8 cellular contexts compared by ENCODE assay signal in the genomic region with DNA sequence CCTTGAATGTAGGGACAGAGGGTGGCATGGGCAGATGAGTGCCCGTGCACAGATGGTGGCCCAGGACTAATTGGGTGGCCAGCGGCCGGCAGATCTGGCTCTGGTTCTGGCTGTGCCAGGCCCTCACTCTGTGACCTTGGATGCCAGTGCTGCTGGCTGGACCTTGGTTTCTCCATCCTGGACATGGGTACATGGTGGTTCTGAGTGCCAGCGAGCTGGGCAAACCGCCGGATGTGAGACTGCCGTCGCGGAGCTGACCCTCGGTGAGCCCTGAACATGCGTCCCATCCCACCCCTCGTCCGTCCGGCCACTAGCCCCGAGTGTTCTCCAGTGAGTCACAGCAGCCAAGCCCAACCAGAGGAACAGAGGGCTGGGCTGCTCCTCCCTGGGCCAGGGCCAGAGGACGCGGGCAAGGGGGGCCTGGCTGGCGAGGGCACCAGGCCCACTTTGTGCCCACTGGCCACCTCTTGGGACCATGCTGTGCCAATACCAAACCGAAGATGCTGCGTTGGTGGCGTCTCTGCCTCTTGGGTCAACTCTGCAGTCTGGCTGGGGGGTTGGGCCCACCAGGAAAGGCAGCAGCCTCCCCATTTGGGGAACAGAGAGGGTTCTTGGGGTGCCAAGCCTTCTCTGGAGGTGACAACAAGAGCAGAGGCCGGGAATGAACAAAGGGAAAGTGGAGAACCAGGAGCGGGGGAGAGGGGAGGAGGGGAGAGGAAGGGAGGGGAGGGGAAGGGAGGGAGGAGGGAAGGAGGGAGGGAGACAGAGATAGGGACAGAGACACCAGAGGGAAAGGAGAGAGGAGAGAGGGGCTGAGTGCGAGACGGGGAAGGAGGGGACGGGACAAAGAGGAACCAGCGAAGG. TPM values are rescaled to one million over a fixed set of nuclear protein-coding genes. Genes with fewer than 3 reads are reported as not detected.
DNase-seq lines count a peak whose midpoint lies in the region; ATAC-seq, FAIRE-seq and TF ChIP-seq lines count a peak whose summit lies in the region.

No MANE protein-coding gene starts in this region.

- no peaks in the 10 kb centered on the region for H3K27me3 Mint-ChIP-seq in activated CD8-positive, alpha-beta T cell treated with anti-CD3 and anti-CD28 coated beads for 36 hours

- H3K4me1 ChIP-seq in DND-41 (ENCODE audit: insufficient read depth, low read length) (no peaks in the 10 kb centered on the region), uterus (peaks cover 0 to 12% of the 10 kb centered on the region in 2 donors), small intestine (ENCODE audit: control insufficient read depth in 2 of 2, insufficient read depth in 1 of 2, low read depth in 1 of 2, low read length in 1 of 2) (no peaks in the 10 kb centered on the region)

- TF ChIP-seq CTCF in DND-41 (IDR thresholded peaks at IDR 0.05; ENCODE audit: borderline replicate concordance, extremely low read depth, low read length, poor library complexity, severe bottlenecking), result no peak
- no peak for TF ChIP-seq CTCF in epithelial cell of esophagus (IDR thresholded peaks at IDR 0.05; ENCODE audit: insufficient read depth, low read depth, low read length, missing control alignments)
- peak in 1 of 4 experiments; percentile 4 for TF ChIP-seq CTCF in uterus (IDR thresholded peaks at IDR 0.05)
- no peak for TF ChIP-seq CTCF in activated CD8-positive, alpha-beta T cell treated with anti-CD3 and anti-CD28 coated beads for 36 hours (IDR thresholded peaks at IDR 0.05)

- H3K27ac Mint-ChIP-seq in activated CD8-positive, alpha-beta T cell treated with anti-CD3 and anti-CD28 coated beads for 36 hours, result no peak overlapping the region

- H4K20me1 ChIP-seq in DND-41 (ENCODE audit: insufficient read depth, low read length), result peaks cover 8% of the 10 kb centered on the region

- H3K36me3 ChIP-seq in DND-41 (ENCODE audit: insufficient read depth, low read length) (no peaks in the 10 kb centered on the region), uterus (no peaks in the 10 kb centered on the region), small intestine (ENCODE audit: control insufficient read depth in 2 of 2, insufficient read depth in 2 of 2, low read length in 2 of 2) (no peaks in the 10 kb centered on the region)

- H3K4me3 ChIP-seq in DND-41 (ENCODE audit: low read depth in 1 of 2, low read length in 2 of 2) (no peak overlapping the region), epithelial cell of esophagus (ENCODE audit: low read length) (no peak overlapping the region), uterus (peak overlapping the region; percentile 26 to 31), small intestine (ENCODE audit: low read depth in 1 of 2, low read length in 2 of 2) (no peak overlapping the region)

- peak; percentile 9 to 33 for TF ChIP-seq POLR2A in uterus (IDR thresholded peaks at IDR 0.05)

- peak; percentile 56; the same call in 1 of the 3 replicates for ATAC-seq in DND-41 (ENCODE audit: insufficient read depth, low read depth)
- ATAC-seq in activated CD8-positive, alpha-beta T cell treated with anti-CD3 and anti-CD28 coated beads for 36 hours, result no peak
- ATAC-seq in HG02759 (IDR thresholded peaks at IDR 0.05; ENCODE audit: unreplicated experiment), result no peak

- peaks cover 20% of the 10 kb centered on the region for H3K4me1 Mint-ChIP-seq in activated CD8-positive, alpha-beta T cell treated with anti-CD3 and anti-CD28 coated beads for 36 hours (ENCODE audit: low read depth)

- CTCF ChIA-PET in activated CD8-positive, alpha-beta T cell treated with anti-CD3 and anti-CD28 coated beads for 36 hours (lab: Charles Lee), result no interaction called here

- H3K36me3 Mint-ChIP-seq in activated CD8-positive, alpha-beta T cell treated with anti-CD3 and anti-CD28 coated beads for 36 hours (ENCODE audit: low read depth), result peaks cover 2% of the 10 kb centered on the region

- H3K9me3 ChIP-seq in DND-41 (ENCODE audit: insufficient read depth, low read length, severe bottlenecking), result no peaks in the 10 kb centered on the region
- H3K9me3 ChIP-seq in uterus, result no peaks in the 10 kb centered on the region
- H3K9me3 ChIP-seq in small intestine (ENCODE audit: control insufficient read depth, low read depth), result no peaks in the 10 kb centered on the region

- FAIRE-seq in small intestine (lab: Jason Lieb, UNC), result no peak

- H3K27me3 ChIP-seq in DND-41 (ENCODE audit: insufficient read depth, low read length, poor library complexity) (no peaks in the 10 kb centered on the region), uterus (no peaks in the 10 kb centered on the region), small intestine (ENCODE audit: control insufficient read depth in 2 of 2, insufficient read depth in 2 of 2, low read length in 2 of 2) (no peaks in the 10 kb centered on the region)

- no peak overlapping the region for H3K4me2 ChIP-seq in DND-41 (ENCODE audit: insufficient read depth, low read length)

- intact Hi-C loops in uterus (cut with DNase I; ENCODE audit: low total_unique reads), result no loop called here
- intact Hi-C loops in activated CD8-positive, alpha-beta T cell treated with anti-CD3 and anti-CD28 coated beads for 36 hours (cut with micrococcal nuclease), result no loop called here

- no peak overlapping the region for H2AFZ ChIP-seq in DND-41 (ENCODE audit: low read depth, low read length)

- H3K79me2 ChIP-seq in DND-41 (ENCODE audit: insufficient read depth, low read length), result no peaks in the 10 kb centered on the region

- DNase-seq in DND-41 (peak; percentile 18), NCI-H774 (lab: John Stamatoyannopoulos, UW) (peak; percentile 17), epithelial cell of esophagus (ENCODE audit: low read depth) (peak; percentile 81), middle frontal gyrus (ENCODE audit: extremely low spot score, low spot score) (peak; percentile 15), uterus (peak; percentile 87 to 91), small intestine (no peak)
- DNase-seq in activated CD8-positive, alpha-beta T cell treated with anti-CD3 and anti-CD28 coated beads for 36 hours, result no peak

- no peak overlapping the region for H3K9ac ChIP-seq in DND-41 (ENCODE audit: low read depth, low read length)

- no peak overlapping the region for H3K27ac ChIP-seq in DND-41 (ENCODE audit: low read length)
- peak overlapping the region; percentile 87 to 93 for H3K27ac ChIP-seq in uterus
- H3K27ac ChIP-seq in small intestine (ENCODE audit: low read depth in 1 of 2, low read length in 1 of 2), result peak overlapping the region in 1 of 2 donors; percentile 82

- WGBS in small intestine, 3 donors, result 30 to 40% (median 35%) methylated on average over 27 of the region's 27 CpGs

- POLR2A ChIA-PET in activated CD8-positive, alpha-beta T cell treated with anti-CD3 and anti-CD28 coated beads for 36 hours (lab: Charles Lee), result interaction anchor here (1.8 kb wide), 1 partner anchor 11 kb away, joined by 11 read pairs; the partner anchor contains the start of gene LSP1

- H3K9me3 Mint-ChIP-seq in activated CD8-positive, alpha-beta T cell treated with anti-CD3 and anti-CD28 coated beads for 36 hours, result no peaks in the 10 kb centered on the region

- H3K4me3 Mint-ChIP-seq in activated CD8-positive, alpha-beta T cell treated with anti-CD3 and anti-CD28 coated beads for 36 hours, result no peak overlapping the region

RNA-seq across cellular contexts. Expression of gene LSP1, which starts 10.7 kb away (rescaled TPM):
- total RNA-seq in uterus, result 100 to 1,000 TPM in 1 of 4 donors, 10 to 100 TPM in 3; 11.2 to 112 (median 25.1) TPM
- 100 to 1,000 TPM; 247 to 251 TPM for total RNA-seq in activated CD8-positive, alpha-beta T cell treated with anti-CD3 and anti-CD28 coated beads for 36 hours
- polyA plus RNA-seq in small intestine, result 10 to 100 TPM in 2 of 3 donors, 1 to 10 TPM in 1; 4.5 to 45.1 (median 27.1) TPM

RNA-seq across cellular contexts. Expression of gene TNNI2, which starts 24.8 kb away (rescaled TPM):
- 1 to 10 TPM in 1 of 4 donors, under 1 TPM in 1, not detected in 2; 0.95 to 1.5 TPM for total RNA-seq in uterus
- under 1 TPM in 1 of 2 experiments, not detected in 1; 0.92 TPM for total RNA-seq in activated CD8-positive, alpha-beta T cell treated with anti-CD3 and anti-CD28 coated beads for 36 hours
- 1 to 10 TPM in 2 of 3 donors, under 1 TPM in 1; 0.49 to 8.6 (median 7.8) TPM for polyA plus RNA-seq in small intestine

RNA-seq across cellular contexts. Expression of gene PRR33, which starts 28.1 kb away (rescaled TPM):
- total RNA-seq in uterus, result not detected
- total RNA-seq in activated CD8-positive, alpha-beta T cell treated with anti-CD3 and anti-CD28 coated beads for 36 hours, result under 1 TPM; 0.16 to 0.20 TPM
- polyA plus RNA-seq in small intestine, result under 1 TPM in 1 of 3 donors, not detected in 2; 0.01 TPM

RNA-seq across cellular contexts. Expression of gene SYT8, which starts 28.8 kb away (rescaled TPM):
- 1 to 10 TPM in 1 of 4 donors, not detected in 3; 2.0 TPM for total RNA-seq in uterus
- total RNA-seq in activated CD8-positive, alpha-beta T cell treated with anti-CD3 and anti-CD28 coated beads for 36 hours, result not detected
- 10 to 100 TPM in 2 of 3 donors, 1 to 10 TPM in 1; 3.2 to 46.5 (median 45.1) TPM for polyA plus RNA-seq in small intestine

RNA-seq across cellular contexts. Expression of gene TNNT3, which starts 55.9 kb away (rescaled TPM):
- total RNA-seq in uterus, result 10 to 100 TPM in 2 of 4 donors, 1 to 10 TPM in 1, not detected in 1; 3.2 to 60.6 (median 29.3) TPM
- total RNA-seq in activated CD8-positive, alpha-beta T cell treated with anti-CD3 and anti-CD28 coated beads for 36 hours, result 1 to 10 TPM; 4.9 to 5.4 TPM
- polyA plus RNA-seq in small intestine, result 1 to 10 TPM in 2 of 3 donors, under 1 TPM in 1; 0.66 to 7.2 (median 1.6) TPM

Comparison
In these comparisons a context has a peak if more than half of its experiments do, and no peak if none do; other contexts are left out.
1. DNase-seq: peak in DND-41 (single experiment), NCI-H774 (single experiment), epithelial cell of esophagus (single experiment), middle frontal gyrus (single experiment) and uterus (2 of 2); none in activated CD8-positive, alpha-beta T cell treated with anti-CD3 and anti-CD28 coated beads for 36 hours (single experiment) and small intestine (single experiment).
2. H3K4me3 ChIP-seq: peak in uterus (2 of 2); none in DND-41 (0 of 2), epithelial cell of esophagus (single experiment) and small intestine (0 of 2).